ENCODE assay signal across 8 cellular contexts in genomic region chr9:109117856-109118801, GRCh38.
DNase-seq lines count a peak whose midpoint lies in the region; ATAC-seq and TF ChIP-seq lines count a peak whose summit lies in the region.

No MANE protein-coding gene starts in this region.

- H3K27me3 ChIP-seq in neutrophil, result no peaks in the 10 kb centered on the region

- TF ChIP-seq CTCF in neutrophil (IDR thresholded peaks at IDR 0.05), result no peak

- H3K4me1 ChIP-seq in neutrophil (ENCODE audit: control insufficient read depth in 1 of 2, insufficient read depth in 1 of 2, low read depth in 1 of 2, low read length in 1 of 2), result peaks cover 21 to 24% of the 10 kb centered on the region in 2 experiments

- no peak overlapping the region for H3K27ac ChIP-seq in neutrophil

- peak overlapping the region; percentile 72 to 81 for H3K4me3 ChIP-seq in neutrophil (ENCODE audit: low read depth in 1 of 2, low read length in 1 of 2)

- no peak for TF ChIP-seq POLR2A in GM18505 (IDR thresholded peaks at IDR 0.05; ENCODE audit: borderline replicate concordance, extremely low read depth, insufficient read depth, insufficient read length)

- H3K36me3 ChIP-seq in neutrophil, result no peaks in the 10 kb centered on the region

- DNase-seq in ELR (ENCODE audit: low read depth) (peak; percentile 93), NOMO-1 (lab: John Stamatoyannopoulos, UW; ENCODE audit: unreplicated experiment in 2 of 2) (peak; percentile 64 to 86), activated T-cell treated with anti-CD3 and anti-CD28 coated beads for 4 hours (peak; percentile 31), fibroblast of peridontal ligament (ENCODE audit: extremely low read depth) (peak; percentile 66), NCI-H526 treated with DMSO at 0.1 percent for 48 hours (lab: John Stamatoyannopoulos, UW) (no peak), SKM-1 (lab: John Stamatoyannopoulos, UW; ENCODE audit: unreplicated experiment) (no peak)

- ATAC-seq in GM18505 (IDR thresholded peaks at IDR 0.05; ENCODE audit: unreplicated experiment), result no peak

- no peaks in the 10 kb centered on the region for H3K9me3 ChIP-seq in neutrophil

Comparison
In these comparisons a context has a peak if more than half of its experiments do, and no peak if none do; other contexts are left out.
1. DNase-seq: peak in ELR (single experiment), NOMO-1 (2 of 2), activated T-cell treated with anti-CD3 and anti-CD28 coated beads for 4 hours (single experiment) and fibroblast of peridontal ligament (single experiment); none in NCI-H526 treated with DMSO at 0.1 percent for 48 hours (single experiment) and SKM-1 (single experiment).